23 cellular contexts compared by ENCODE assay signal in the genomic region with DNA sequence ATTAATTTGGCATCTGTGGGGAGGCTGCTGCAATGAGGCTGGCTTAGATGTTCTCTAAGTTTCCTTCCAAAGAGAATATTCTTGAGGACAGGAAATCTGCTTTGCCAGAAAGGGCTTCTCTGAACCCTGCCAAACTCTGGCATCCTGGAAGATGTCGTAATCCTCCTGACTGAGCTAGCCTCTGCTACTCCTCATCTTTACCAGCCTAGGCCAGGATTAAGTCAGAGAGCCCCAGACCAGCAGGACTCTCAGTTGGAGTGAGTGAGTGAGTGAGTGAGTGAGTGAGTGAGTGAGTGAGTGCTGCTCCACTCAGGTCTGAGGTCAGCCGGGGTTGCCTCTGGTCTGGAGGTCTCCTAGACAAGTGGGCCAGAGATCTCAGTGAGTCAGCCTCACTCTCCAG.
A peak's percentile ranks its signal among the peaks of the same experiment; 100 is the strongest.
DNase-seq lines count a peak whose midpoint lies in the region; ATAC-seq, FAIRE-seq and TF ChIP-seq lines count a peak whose summit lies in the region.
"Had no signal": no experiment of that assay in that cellular context is flagged by ENCODE, and none has a peak within 500 bp of the region (broad histone marks: within the 10 kb centered on the region; RNA-seq: fewer than 3 reads in every experiment).

No MANE protein-coding gene starts in this region.

- H3K4me1 ChIP-seq in breast epithelium (no peaks in the 10 kb centered on the region), upper lobe of right lung (no peaks in the 10 kb centered on the region)

- H3K27me3 ChIP-seq in breast epithelium (no peaks in the 10 kb centered on the region), bronchial epithelial cell (ENCODE audit: control insufficient read depth, insufficient read depth, low read length) (no peaks in the 10 kb centered on the region), upper lobe of right lung (no peaks in the 10 kb centered on the region)

- POLR2A ChIA-PET in MCF 10A (lab: Yijun Ruan, JAX), result no interaction called here

- intact Hi-C loops in MCF 10A (cut with micrococcal nuclease) (no loop called here), breast epithelium (cut with DNase I; ENCODE audit: low total_unique reads) (no loop called here), left cardiac atrium (cut with DNase I) (no loop called here), upper lobe of right lung (cut with DNase I) (no loop called here)

- H3K4me3 ChIP-seq in breast epithelium (no peak overlapping the region), bronchial epithelial cell (ENCODE audit: low read depth, low read length) (no peak overlapping the region), upper lobe of right lung (no peak overlapping the region)

- no peak overlapping the region for H3K27ac Mint-ChIP-seq in MCF 10A (ENCODE audit: low read depth, unreplicated experiment)
- H3K27ac Mint-ChIP-seq: activated naive CD8-positive, alpha-beta T cell treated with anti-CD3 and anti-CD28 coated beads, Interleukin-2, amount 50 U/mL, for 24 hours; activated T-helper 2 cell treated with anti-CD3 and anti-CD28 coated beads, Interferon-gamma antibody, Interleukin-2, Interleukin-4, amounts not matched to agents 10 μg/mL and 5 μg/mL and 100 μg/mL, durations not matched to agents 14 hours and 24 hours and 36 hours; CD4-positive, CD25-positive, alpha-beta regulatory T cell; nephron progenitor cell; progenitor cell of endocrine pancreas; type B pancreatic cell had no signal

- ATAC-seq in left cardiac atrium (peak; percentile 49 to 84), upper lobe of right lung (peak; percentile 23), HG03039 (IDR thresholded peaks at IDR 0.05; ENCODE audit: unreplicated experiment) (no peak)
- ATAC-seq: activated naive CD8-positive, alpha-beta T cell treated with anti-CD3 and anti-CD28 coated beads, Interleukin-2, amount 50 U/mL, for 24 hours had no signal

- no peaks in the 10 kb centered on the region for H3K36me3 ChIP-seq in breast epithelium
- H3K36me3 ChIP-seq in bronchial epithelial cell (ENCODE audit: control insufficient read depth, insufficient read depth, low read length), result no peaks in the 10 kb centered on the region
- H3K36me3 ChIP-seq in upper lobe of right lung, result no peaks in the 10 kb centered on the region

- peaks cover 13% of the 10 kb centered on the region for H3K27me3 Mint-ChIP-seq in MCF 10A (ENCODE audit: insufficient read depth, unreplicated experiment)
- H3K27me3 Mint-ChIP-seq: CD4-positive, CD25-positive, alpha-beta regulatory T cell had no signal

- peaks cover 0 to 7% of the 10 kb centered on the region in 2 donors for H3K9me3 ChIP-seq in breast epithelium
- H3K9me3 ChIP-seq in upper lobe of right lung, result no peaks in the 10 kb centered on the region

- TF ChIP-seq CTCF in MCF 10A (IDR thresholded peaks at IDR 0.05; ENCODE audit: unreplicated experiment) (no peak), breast epithelium (IDR thresholded peaks at IDR 0.05) (no peak), bronchial epithelial cell (IDR thresholded peaks at IDR 0.05; ENCODE audit: insufficient read depth, low read length, severe bottlenecking) (no peak), upper lobe of right lung (IDR thresholded peaks at IDR 0.05) (no peak)

- peak; percentile 60 for DNase-seq in MCF 10A (ENCODE audit: unreplicated experiment)
- no peak for DNase-seq in breast epithelium (ENCODE audit: low spot score in 2 of 2)
- DNase-seq in bronchial epithelial cell (ENCODE audit: low read depth), result peak; percentile 30
- DNase-seq in left cardiac atrium, result no peak
- no peak for DNase-seq in upper lobe of right lung
- DNase-seq in OCI-M1 (lab: John Stamatoyannopoulos, UW), result no peak
- no peak for DNase-seq in DMS79 (lab: John Stamatoyannopoulos, UW)
- DNase-seq: 8988T; activated CD4-positive, CD25-positive, alpha-beta regulatory T cell treated with anti-CD3 and anti-CD28 coated beads, Interleukin-2, amount 50 U/mL, for 72 hours; activated naive CD8-positive, alpha-beta T cell treated with anti-CD3 and anti-CD28 coated beads, Interleukin-2, amount 50 U/mL, for 24 hours; CD4-positive, CD25-positive, alpha-beta regulatory T cell; MM.1S; NCI-H187; NCI-H446 treated with DMSO at 0.1 percent for 48 hours; nephron progenitor cell; SHP77 treated with DMSO at 0.1 percent for 48 hours; stimulated activated naive CD4-positive, alpha-beta T cell treated with Interleukin-2 at 50 U/mL for 16 hours had no signal

- no peak overlapping the region for H3K4me3 Mint-ChIP-seq in MCF 10A (ENCODE audit: unreplicated experiment)
- H3K4me3 Mint-ChIP-seq: activated naive CD8-positive, alpha-beta T cell treated with anti-CD3 and anti-CD28 coated beads, Interleukin-2, amount 50 U/mL, for 24 hours; CD4-positive, CD25-positive, alpha-beta regulatory T cell; central memory CD8-positive, alpha-beta T cell; nephron progenitor cell; type B pancreatic cell had no signal

- no TSS peak for BruUV-seq in MCF 10A (replicated peaks; lab: Mats Ljungman, UMichigan)

- TF ChIP-seq POLR2A in breast epithelium (IDR thresholded peaks at IDR 0.05), result no peak

- no peak for FAIRE-seq in bronchial epithelial cell (lab: Jason Lieb, UNC)
- FAIRE-seq: islet of Langerhans had no signal

- no peaks in the 10 kb centered on the region for H3K36me3 Mint-ChIP-seq in MCF 10A (ENCODE audit: insufficient read depth, unreplicated experiment)
- H3K36me3 Mint-ChIP-seq: CD4-positive, CD25-positive, alpha-beta regulatory T cell; type B pancreatic cell had no signal

- no peaks in the 10 kb centered on the region for H3K9me3 Mint-ChIP-seq in MCF 10A (ENCODE audit: unreplicated experiment)
- H3K9me3 Mint-ChIP-seq: activated T-helper 2 cell treated with anti-CD3 and anti-CD28 coated beads, Interferon-gamma antibody, Interleukin-2, Interleukin-4, amounts not matched to agents 10 μg/mL and 5 μg/mL and 100 μg/mL, durations not matched to agents 14 hours and 24 hours and 36 hours; central memory CD8-positive, alpha-beta T cell had no signal

- CTCF ChIA-PET in MCF 10A (lab: Yijun Ruan, JAX), result no interaction called here

- H3K27ac ChIP-seq in breast epithelium (no peak overlapping the region), upper lobe of right lung (no peak overlapping the region)

- H3K4me1 Mint-ChIP-seq in MCF 10A (ENCODE audit: insufficient read depth, unreplicated experiment), result peaks cover 6% of the 10 kb centered on the region
- H3K4me1 Mint-ChIP-seq: activated naive CD8-positive, alpha-beta T cell treated with anti-CD3 and anti-CD28 coated beads, Interleukin-2, amount 50 U/mL, for 24 hours; CD4-positive, CD25-positive, alpha-beta regulatory T cell; central memory CD8-positive, alpha-beta T cell had no signal

Comparison
In these comparisons a context has a peak if more than half of its experiments do, and no peak if none do; other contexts are left out.
1. DNase-seq: peak in MCF 10A (single experiment) and bronchial epithelial cell (single experiment); none in breast epithelium (0 of 2), left cardiac atrium (single experiment), upper lobe of right lung (single experiment), OCI-M1 (single experiment) and DMS79 (single experiment).